1 cellular context compared by ENCODE assay signal in the genomic region with DNA sequence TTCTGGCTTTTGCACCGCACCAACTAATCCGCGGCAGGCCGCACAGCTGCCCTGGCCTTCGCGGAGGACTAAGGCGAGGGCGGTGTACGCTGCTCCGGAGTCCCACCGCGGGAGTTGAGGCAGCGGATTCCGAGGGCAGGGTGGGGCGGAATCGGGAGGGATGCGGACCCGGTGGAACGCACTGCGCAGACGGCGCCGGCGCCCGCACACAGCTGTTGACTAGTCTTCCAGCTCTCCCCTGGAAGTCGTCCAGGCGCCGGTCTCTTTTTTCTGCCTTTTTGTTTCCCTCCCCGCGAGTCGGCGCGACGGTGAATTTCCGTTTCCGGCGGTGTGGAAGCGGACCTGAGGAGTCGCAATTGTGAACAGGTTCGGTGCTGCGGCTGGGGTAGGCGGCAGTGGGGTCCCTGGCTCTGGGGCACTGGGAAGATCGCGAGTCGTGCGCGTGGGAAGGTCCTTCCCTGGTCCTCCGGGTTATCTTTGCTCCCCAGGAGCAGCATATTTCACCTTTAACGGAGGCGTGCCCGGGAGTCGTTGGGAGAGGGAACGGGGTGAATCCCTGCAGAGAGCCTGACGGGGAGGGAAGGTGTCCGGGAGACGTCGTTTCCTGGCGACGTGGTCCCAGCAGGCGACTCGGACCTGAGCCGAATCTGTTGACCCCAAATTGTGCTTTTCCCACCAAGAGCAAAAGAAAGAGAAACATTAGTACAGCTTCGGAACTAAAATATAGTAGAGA.
TF ChIP-seq lines count a peak whose summit lies in the region.

Gene ASAH2B, plus strand, starts transcription at position 319 of the 733 bp plus-strand sequence. CDS start 5,195 bp downstream, outside the sequence.

TF ChIP-seq in HepG2, 621 proteins besides CTCF, POLR2A, EP300 and RAD21 (continued from another document):
- TF ChIP-seq ATF4 (CRISPR knock-in tag; IDR thresholded peaks at IDR 0.05) (0 out of 4 replicates have a peak, but pooled peaks of 1 of the 2 experiments have one; percentile 19), PHF5A (CRISPR knock-in tag; IDR thresholded peaks at IDR 0.05; ENCODE audit: low read depth, unreplicated experiment) (no peak), SUZ12 (IDR thresholded peaks at IDR 0.05; ENCODE audit: low read depth, low read length) (no peak), PPARG (CRISPR knock-in tag; conservative IDR thresholded peaks at IDR 0.05) (no peak), TFAP4 (IDR thresholded peaks at IDR 0.05; ENCODE audit: borderline replicate concordance, low read depth) (peak; percentile 77; the same call in 1 of the 2 replicates), BRF2 (CRISPR knock-in tag; IDR thresholded peaks at IDR 0.05) (no peak), KDM1A (CRISPR knock-in tag; IDR thresholded peaks at IDR 0.05) (no peak), ZNF672 (CRISPR knock-in tag; IDR thresholded peaks at IDR 0.05) (no peak), PRDM15 (CRISPR knock-in tag; IDR thresholded peaks at IDR 0.05) (0 out of 2 replicates have a peak, but pooled peaks have one; percentile 38), MBNL3 (CRISPR knock-in tag; conservative IDR thresholded peaks at IDR 0.05) (no peak), ZFP37 (CRISPR knock-in tag; IDR thresholded peaks at IDR 0.05; ENCODE audit: borderline replicate concordance) (0 out of 2 replicates have a peak, but pooled peaks have one; percentile 46), HMG20B (CRISPR knock-in tag; conservative IDR thresholded peaks at IDR 0.05) (no peak), HMGA1 (CRISPR knock-in tag; conservative IDR thresholded peaks at IDR 0.05) (no peak), ELF4 (CRISPR knock-in tag; IDR thresholded peaks at IDR 0.05; ENCODE audit: borderline replicate concordance) (0 out of 2 replicates have a peak, but pooled peaks have one; percentile 28)
- TF ChIP-seq, protein P1, sequence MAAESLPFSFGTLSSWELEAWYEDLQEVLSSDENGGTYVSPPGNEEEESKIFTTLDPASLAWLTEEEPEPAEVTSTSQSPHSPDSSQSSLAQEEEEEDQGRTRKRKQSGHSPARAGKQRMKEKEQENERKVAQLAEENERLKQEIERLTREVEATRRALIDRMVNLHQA (CRISPR knock-in tag; IDR thresholded peaks at IDR 0.05): no peak
